In genomic region chr12:130715150-130715995, GRCh38 we compare ENCODE assay signal across 9 cellular contexts. TPM values are rescaled to one million over a fixed set of nuclear protein-coding genes. Genes with fewer than 3 reads are reported as not detected.
DNase-seq lines count a peak whose midpoint lies in the region; ATAC-seq and TF ChIP-seq lines count a peak whose summit lies in the region.
"Had no signal": no experiment of that assay in that cellular context is flagged by ENCODE, and none has a peak within 500 bp of the region (broad histone marks: within the 10 kb centered on the region; RNA-seq: fewer than 3 reads in every experiment).

No MANE protein-coding gene starts in this region.

- H3K23ac ChIP-seq in neuronal stem cell (ENCODE audit: low read depth, low read length, poor library complexity), result peak overlapping the region; percentile 34

- H3K36me3 ChIP-seq in esophagus (ENCODE audit: control insufficient read depth in 2 of 2, insufficient read depth in 2 of 2, low read length in 1 of 2) (no peaks in the 10 kb centered on the region), neuronal stem cell (replicated peaks in 1 of 2; ENCODE audit: control insufficient read depth in 2 of 2, insufficient read depth in 2 of 2, low read length in 2 of 2) (no peaks in the 10 kb centered on the region)

- TF ChIP-seq CTCF in AG10803 (conservative IDR thresholded peaks at IDR 0.05; ENCODE audit: low read length), result no peak

- H3K9me3 ChIP-seq in esophagus (ENCODE audit: control insufficient read depth in 2 of 2, insufficient read depth in 1 of 2, low read depth in 1 of 2, low read length in 1 of 2), result peaks cover 0 to 3% of the 10 kb centered on the region in 2 donors
- H3K9me3 ChIP-seq in neuronal stem cell (replicated peaks in 1 of 2; ENCODE audit: control insufficient read depth in 2 of 2, insufficient read depth in 1 of 2, low read depth in 1 of 2, low read length in 2 of 2), result peaks cover 0 to 5% of the 10 kb centered on the region in 2 donors

- peak overlapping the region; percentile 96 for H3K18ac ChIP-seq in neuronal stem cell (ENCODE audit: low read length)

- no peak overlapping the region for H3K27ac ChIP-seq in esophagus (ENCODE audit: low read depth in 2 of 2, low read length in 1 of 2)
- H3K27ac ChIP-seq in neuronal stem cell (replicated peaks; ENCODE audit: low read length), result no peak overlapping the region

- H3K4me1 ChIP-seq in esophagus (ENCODE audit: control insufficient read depth in 2 of 2, insufficient read depth in 2 of 2, low read length in 1 of 2), result peaks cover 4 to 20% of the 10 kb centered on the region in 2 donors
- H3K4me1 ChIP-seq in neuronal stem cell (ENCODE audit: control insufficient read depth in 2 of 2, insufficient read depth in 1 of 2, low read depth in 1 of 2, low read length in 2 of 2), result peaks cover 6 to 22% of the 10 kb centered on the region in 2 donors

- H2BK15ac ChIP-seq in neuronal stem cell (ENCODE audit: low read length), result peak overlapping the region; percentile 83

- H3K4me2 ChIP-seq in neuronal stem cell (ENCODE audit: insufficient read depth, low read length, poor library complexity, severe bottlenecking), result peak overlapping the region; percentile 100

- H3K14ac ChIP-seq in neuronal stem cell (ENCODE audit: low read length), result no peak overlapping the region

- no peak overlapping the region for H4K91ac ChIP-seq in neuronal stem cell (ENCODE audit: low read depth, low read length, poor library complexity)

- peak overlapping the region; percentile 49 for H2AK5ac ChIP-seq in neuronal stem cell (ENCODE audit: low read depth, low read length)

- no peak overlapping the region for H2BK5ac ChIP-seq in neuronal stem cell (ENCODE audit: low read length)

- 2 to 3% methylated on average over 41 to 42 of the region's 42 CpGs for WGBS in esophagus, 2 donors
- no CpG with 5 or more reads among the region's 42 CpGs for WGBS in neuronal stem cell (ENCODE audit: extremely low coverage in 2 of 2, insufficient read length in 2 of 2, insufficient replicate concordance in 1 of 2), 2 donors

- H2BK120ac ChIP-seq in neuronal stem cell (ENCODE audit: low read depth, low read length), result no peak overlapping the region

- no peak for ATAC-seq in left lobe of liver
- ATAC-seq: activated CD4-positive, alpha-beta T cell treated with anti-CD3 and anti-CD28 coated beads for 36 hours had no signal

- H2BK12ac ChIP-seq in neuronal stem cell (ENCODE audit: low read length), result peak overlapping the region; percentile 79

- no peak overlapping the region for H3K4ac ChIP-seq in neuronal stem cell (ENCODE audit: low read length)

- H4K8ac ChIP-seq in neuronal stem cell (ENCODE audit: low read depth, low read length), result no peak overlapping the region

- H3K27me3 ChIP-seq in esophagus (ENCODE audit: control insufficient read depth in 1 of 2, insufficient read depth in 2 of 2, low read length in 2 of 2) (peaks cover 0 to 8% of the 10 kb centered on the region in 2 donors), neuronal stem cell (ENCODE audit: control insufficient read depth in 3 of 3, insufficient read depth in 3 of 3, low read depth in 1 of 3, low read length in 3 of 3) (peaks cover 0 to 60% (median 23%) of the 10 kb centered on the region in 3 experiments)

- DNase-seq in AG10803 (ENCODE audit: low read depth) (no peak), NCI-H1092 (lab: John Stamatoyannopoulos, UW) (peak; percentile 33), neuronal stem cell (ENCODE audit: low spot score) (no peak), left lobe of liver (ENCODE audit: low spot score) (no peak), germinal center (ENCODE audit: low spot score) (no peak)
- no peak for DNase-seq in activated CD8-positive, alpha-beta memory T cell treated with anti-CD3 and anti-CD28 coated beads for 24 hours
- no peak for DNase-seq in activated naive CD4-positive, alpha-beta T cell treated with Interleukin-2 at 50 U/mL for 16 hours
- DNase-seq: activated CD4-positive, alpha-beta T cell treated with anti-CD3 and anti-CD28 coated beads for 36 hours had no signal

- peaks cover 1% of the 10 kb centered on the region for H3K79me1 ChIP-seq in neuronal stem cell (ENCODE audit: low read depth, low read length)

- peak overlapping the region; percentile 82 for H2AFZ ChIP-seq in neuronal stem cell (ENCODE audit: low read length)

- H3K4me3 ChIP-seq in AG10803 (ENCODE audit: low read length) (peak overlapping the region; percentile 34; the same call in 1 of the 2 replicates), esophagus (ENCODE audit: low read depth in 1 of 2, low read length in 2 of 2) (peak overlapping the region; percentile 30 to 34), neuronal stem cell (ENCODE audit: low read length in 2 of 2) (peak overlapping the region; percentile 2 to 83)

- H3K9ac ChIP-seq in neuronal stem cell (ENCODE audit: low read depth, low read length, poor library complexity), result peak overlapping the region; percentile 73

RNA-seq across cellular contexts. Expression of gene RIMBP2, which starts 0.7 kb away (rescaled TPM):
- polyA plus RNA-seq in esophagus, result under 1 TPM; 0.20 to 0.69 TPM
- 6.0 TPM for polyA plus RNA-seq in neuronal stem cell (2013, experiment 1 of 2)
- polyA plus RNA-seq in neuronal stem cell (2013, experiment 2 of 2), result 6.5 TPM
- total RNA-seq in left lobe of liver, result not detected
- total RNA-seq: activated CD4-positive, alpha-beta T cell treated with anti-CD3 and anti-CD28 coated beads for 36 hours had no signal
